ENCODE assay signal across 1 cellular context in genomic region chr3:107689355-107689754, GRCh38.
TF ChIP-seq lines count a peak whose summit lies in the region.

No MANE protein-coding gene starts in this region.

TF ChIP-seq in HepG2, 621 proteins besides CTCF, POLR2A, EP300 and RAD21 (continued from another document and continues in another):
- peak; percentile 50; the same call in 1 of the 2 replicates for TF ChIP-seq ZNF609 (CRISPR knock-in tag; IDR thresholded peaks at IDR 0.05; ENCODE audit: borderline replicate concordance)
- TF ChIP-seq TBP (CRISPR knock-in tag; IDR thresholded peaks at IDR 0.05): no peak
- TF ChIP-seq BHLHE40 (IDR thresholded peaks at IDR 0.05; ENCODE audit: low read length): peak; percentile 40; the same call in 1 of the 2 replicates
- no peak for TF ChIP-seq ZNF432 (CRISPR knock-in tag; IDR thresholded peaks at IDR 0.05; ENCODE audit: borderline replicate concordance)
- TF ChIP-seq MBD4 (IDR thresholded peaks at IDR 0.05; ENCODE audit: borderline replicate concordance, low read length): no peak
- TF ChIP-seq RNF2 (conservative IDR thresholded peaks at IDR 0.05; ENCODE audit: low read depth): no peak
- TF ChIP-seq IKZF5 (CRISPR knock-in tag; IDR thresholded peaks at IDR 0.05): 0 out of 2 replicates have a peak, but pooled peaks have one; percentile 39
- no peak for TF ChIP-seq SP140L (CRISPR knock-in tag; IDR thresholded peaks at IDR 0.05; ENCODE audit: borderline replicate concordance)
- TF ChIP-seq SIX1 (CRISPR knock-in tag; IDR thresholded peaks at IDR 0.05; ENCODE audit: borderline replicate concordance): no peak; the same call in 1 of the 2 replicates
- peak; percentile 72 for TF ChIP-seq HDAC2 (CRISPR knock-in tag; IDR thresholded peaks at IDR 0.05)
- TF ChIP-seq GTF3A (CRISPR knock-in tag; conservative IDR thresholded peaks at IDR 0.05): no peak
- no peak for TF ChIP-seq ZHX2 (IDR thresholded peaks at IDR 0.05; ENCODE audit: low read depth)
- no peak for TF ChIP-seq ZHX2 (CRISPR knock-in tag; IDR thresholded peaks at IDR 0.05; ENCODE audit: borderline replicate concordance)
- TF ChIP-seq MED1 (CRISPR knock-in tag; IDR thresholded peaks at IDR 0.05): peak; percentile 70
- no peak for TF ChIP-seq ZBTB26 (CRISPR knock-in tag; IDR thresholded peaks at IDR 0.05; ENCODE audit: borderline replicate concordance)
- 0 out of 2 replicates have a peak, but pooled peaks have one; percentile 60 for TF ChIP-seq GATA4 (IDR thresholded peaks at IDR 0.05; ENCODE audit: borderline replicate concordance, low read depth)
- no peak for TF ChIP-seq REL (CRISPR knock-in tag; conservative IDR thresholded peaks at IDR 0.05)
- peak; percentile 37; the same call in 1 of the 2 replicates for TF ChIP-seq SAP130 (CRISPR knock-in tag; IDR thresholded peaks at IDR 0.05; ENCODE audit: low read depth)
- TF ChIP-seq THAP9 (CRISPR knock-in tag; IDR thresholded peaks at IDR 0.05; ENCODE audit: borderline replicate concordance): no peak
- TF ChIP-seq ZNF790 (CRISPR knock-in tag; IDR thresholded peaks at IDR 0.05; ENCODE audit: borderline replicate concordance): no peak
- no peak for TF ChIP-seq POGK (CRISPR knock-in tag; conservative IDR thresholded peaks at IDR 0.05)
- TF ChIP-seq NR2C2 (CRISPR knock-in tag; IDR thresholded peaks at IDR 0.05; ENCODE audit: borderline replicate concordance): no peak
- TF ChIP-seq MLLT10 (CRISPR knock-in tag; IDR thresholded peaks at IDR 0.05): no peak
- no peak for TF ChIP-seq KAT7 (CRISPR knock-in tag; IDR thresholded peaks at IDR 0.05; ENCODE audit: borderline replicate concordance)
- TF ChIP-seq ZNF329 (CRISPR knock-in tag; IDR thresholded peaks at IDR 0.05; ENCODE audit: low read depth): no peak
- 0 out of 2 replicates have a peak, but pooled peaks have one; percentile 40 for TF ChIP-seq FOXJ3 (CRISPR knock-in tag; IDR thresholded peaks at IDR 0.05; ENCODE audit: borderline replicate concordance)
- no peak for TF ChIP-seq MAF1 (CRISPR knock-in tag; IDR thresholded peaks at IDR 0.05; ENCODE audit: borderline replicate concordance)
- no peak for TF ChIP-seq ZNF850 (CRISPR knock-in tag; conservative IDR thresholded peaks at IDR 0.05)
- no peak for TF ChIP-seq ZNF362 (CRISPR knock-in tag; IDR thresholded peaks at IDR 0.05; ENCODE audit: borderline replicate concordance)
- TF ChIP-seq TP53 (CRISPR knock-in tag; conservative IDR thresholded peaks at IDR 0.05): no peak
- no peak for TF ChIP-seq TERF1 (CRISPR knock-in tag; IDR thresholded peaks at IDR 0.05)
- TF ChIP-seq FOSL2 (CRISPR knock-in tag; IDR thresholded peaks at IDR 0.05): peak; percentile 61
- TF ChIP-seq ZNF124 (CRISPR knock-in tag; IDR thresholded peaks at IDR 0.05): no peak
- TF ChIP-seq ETV6 (CRISPR knock-in tag; conservative IDR thresholded peaks at IDR 0.05): no peak
- no peak for TF ChIP-seq ISX (CRISPR knock-in tag; conservative IDR thresholded peaks at IDR 0.05)
- TF ChIP-seq SKIL (CRISPR knock-in tag; IDR thresholded peaks at IDR 0.05; ENCODE audit: borderline replicate concordance): no peak
